In genomic region chr1:76292418-76293184, GRCh38 we compare ENCODE assay signal across 10 cellular contexts.
DNase-seq lines count a peak whose midpoint lies in the region; ATAC-seq and TF ChIP-seq lines count a peak whose summit lies in the region.
"Had no signal": no experiment of that assay in that cellular context is flagged by ENCODE, and none has a peak within 500 bp of the region (broad histone marks: within the 10 kb centered on the region; RNA-seq: fewer than 3 reads in every experiment).

No MANE protein-coding gene starts in this region.

- no peak for TF ChIP-seq CTCF in CD8-positive, alpha-beta T cell (IDR thresholded peaks at IDR 0.05)
- TF ChIP-seq CTCF in WERI-Rb-1 (IDR thresholded peaks at IDR 0.05; ENCODE audit: low read depth, low read length) (no peak), RWPE1 (conservative IDR thresholded peaks at IDR 0.05; ENCODE audit: low read depth) (no peak)

- no peaks in the 10 kb centered on the region for H3K9me3 Mint-ChIP-seq in CD8-positive, alpha-beta T cell

- ATAC-seq in CD8-positive, alpha-beta T cell = no peak
- peak; percentile 67 for ATAC-seq in GM19438 (IDR thresholded peaks at IDR 0.05; ENCODE audit: low read depth, unreplicated experiment)
- ATAC-seq in HG03066 (IDR thresholded peaks at IDR 0.05; ENCODE audit: low read depth, unreplicated experiment) = peak; percentile 57
- ATAC-seq: upper lobe of right lung had no signal

- peaks cover 57% of the 10 kb centered on the region for H3K4me1 Mint-ChIP-seq in CD8-positive, alpha-beta T cell (ENCODE audit: low read depth)

- CTCF ChIA-PET in CD8-positive, alpha-beta T cell (lab: Charles Lee) = no interaction called here
- CTCF ChIA-PET in RWPE1 (lab: Yijun Ruan, JAX) = no interaction called here

- no peak overlapping the region for H3K4me2 ChIP-seq in GM23248 (ENCODE audit: unreplicated experiment)

- H3K79me2 ChIP-seq in GM23248 (ENCODE audit: insufficient read depth) = no peaks in the 10 kb centered on the region

- in situ Hi-C loops in GM23248 (cut with MboI) = no loop called here

- H3K9ac ChIP-seq in GM23248 = no peak overlapping the region

- H3K27ac Mint-ChIP-seq in CD8-positive, alpha-beta T cell = peak overlapping the region; percentile 5

- no peaks in the 10 kb centered on the region for H3F3A ChIP-seq in GM23248 (ENCODE audit: insufficient read depth)

- H3K27me3 ChIP-seq in CD8-positive, alpha-beta T cell (ENCODE audit: insufficient read depth, low read length) = no peaks in the 10 kb centered on the region
- H3K27me3 ChIP-seq in WERI-Rb-1 (ENCODE audit: insufficient read depth, low read depth, severe bottlenecking) = no peaks in the 10 kb centered on the region
- peaks cover 6% of the 10 kb centered on the region; the same call in 1 of the 2 replicates for H3K27me3 ChIP-seq in GM23248 (replicated peaks; ENCODE audit: insufficient read depth)
- H3K27me3 ChIP-seq in MG63 = no peaks in the 10 kb centered on the region; the same call in 1 of the 2 replicates
- H3K27me3 ChIP-seq: upper lobe of right lung had no signal

- no peaks in the 10 kb centered on the region for H3K27me3 Mint-ChIP-seq in CD8-positive, alpha-beta T cell (ENCODE audit: low read depth)

- no peaks in the 10 kb centered on the region for H3K9me3 ChIP-seq in CD8-positive, alpha-beta T cell (ENCODE audit: low read length)
- H3K9me3 ChIP-seq in WERI-Rb-1 (ENCODE audit: severe bottlenecking) (no peaks in the 10 kb centered on the region), GM23248 (ENCODE audit: low read depth) (no peaks in the 10 kb centered on the region), MG63 (no peaks in the 10 kb centered on the region)
- H3K9me3 ChIP-seq: upper lobe of right lung had no signal

- no peak overlapping the region for H3K4me3 Mint-ChIP-seq in CD8-positive, alpha-beta T cell

- intact Hi-C loops in CD8-positive, alpha-beta T cell (cut with DNase I, micrococcal nuclease) = no loop called here

- no peak overlapping the region for H2AFZ ChIP-seq in GM23248

- no peaks in the 10 kb centered on the region for H4K20me1 ChIP-seq in GM23248 (ENCODE audit: insufficient read depth)

- no peak for DNase-seq in CD8-positive, alpha-beta T cell
- DNase-seq in WERI-Rb-1 (no peak), NCI-H1417 treated with DMSO at 0.1 percent for 48 hours (lab: John Stamatoyannopoulos, UW) (no peak), GM23248 (no peak), MG63 (no peak), RWPE1 (ENCODE audit: low spot score) (no peak)
- DNase-seq: posterior cingulate gyrus, upper lobe of right lung had no signal

- H3K4me3 ChIP-seq in CD8-positive, alpha-beta T cell (ENCODE audit: low read depth, low read length) = no peak overlapping the region
- H3K4me3 ChIP-seq in WERI-Rb-1 (ENCODE audit: low read depth, low read length) (no peak overlapping the region), GM23248 (no peak overlapping the region), MG63 (no peak overlapping the region)
- H3K4me3 ChIP-seq: upper lobe of right lung had no signal

- POLR2A ChIA-PET in CD8-positive, alpha-beta T cell (lab: Charles Lee) = no interaction called here
- POLR2A ChIA-PET in RWPE1 (lab: Yijun Ruan, JAX; ENCODE audit: low non-redundant PET) = no interaction called here

- WGBS in GM23248 (ENCODE audit: low coverage in 1 of 2, low lambda C conversion rate in 2 of 2, missing lambda C conversion rate in 2 of 2), 2 experiments = 90 to 93% methylated on average over 2 of the region's 2 CpGs

- no peaks in the 10 kb centered on the region for H3K36me3 ChIP-seq in CD8-positive, alpha-beta T cell (ENCODE audit: insufficient read depth, low read length)
- H3K36me3 ChIP-seq in WERI-Rb-1 = no peaks in the 10 kb centered on the region
- H3K36me3 ChIP-seq in GM23248 (ENCODE audit: low read depth) = no peaks in the 10 kb centered on the region
- H3K36me3 ChIP-seq in MG63 = no peaks in the 10 kb centered on the region
- H3K36me3 ChIP-seq: upper lobe of right lung had no signal

- H3K4me1 ChIP-seq in CD8-positive, alpha-beta T cell (ENCODE audit: insufficient read depth, low read length) = peaks cover 22% of the 10 kb centered on the region
- no peaks in the 10 kb centered on the region for H3K4me1 ChIP-seq in GM23248 (ENCODE audit: insufficient read depth)
- H3K4me1 ChIP-seq: upper lobe of right lung had no signal

- no peaks in the 10 kb centered on the region for H3K36me3 Mint-ChIP-seq in CD8-positive, alpha-beta T cell

- H3K9me2 ChIP-seq in GM23248 (ENCODE audit: insufficient read depth) = no peaks in the 10 kb centered on the region

- H3K27ac ChIP-seq in CD8-positive, alpha-beta T cell (ENCODE audit: low read depth, low read length) = no peak overlapping the region
- H3K27ac ChIP-seq in WERI-Rb-1 (peak overlapping the region; percentile 47), GM23248 (no peak overlapping the region), RWPE1 (no peak overlapping the region)
- H3K27ac ChIP-seq: upper lobe of right lung had no signal
